8 cellular contexts compared by ENCODE assay signal in genomic region chr1:185681034-185681633, GRCh38. TPM values are rescaled to one million over a fixed set of nuclear protein-coding genes. Genes with fewer than 3 reads are reported as not detected.
A peak's percentile ranks its signal among the peaks of the same experiment; 100 is the strongest.
DNase-seq lines count a peak whose midpoint lies in the region; ATAC-seq and TF ChIP-seq lines count a peak whose summit lies in the region.

No MANE protein-coding gene starts in this region.

- DNase-seq in DMS 273 treated with DMSO at 0.1 percent for 48 hours (lab: John Stamatoyannopoulos, UW) = peak; percentile 9
- peak; percentile 45 to 54 for DNase-seq in NOMO-1 (lab: John Stamatoyannopoulos, UW; ENCODE audit: unreplicated experiment in 2 of 2)
- DNase-seq in cerebellar cortex (ENCODE audit: low spot score) = peak; percentile 55
- no peak for DNase-seq in lung (ENCODE audit: low spot score)
- DNase-seq in activated CD8-positive, alpha-beta memory T cell treated with anti-CD3 and anti-CD28 coated beads, Interleukin-2, amount 50 U/mL, for 48 hours = no peak
- DNase-seq in stimulated activated CD4-positive, alpha-beta T cell treated with anti-CD3 and anti-CD28 coated beads, Interleukin-4, amount 100 ng/mL, for 1 hour = no peak

- TF ChIP-seq EP300 in Ishikawa (IDR thresholded peaks at IDR 0.05; ENCODE audit: borderline replicate concordance) = no peak

- H3K4me1 ChIP-seq in lung (ENCODE audit: control insufficient read depth in 2 of 2, insufficient read depth in 2 of 2, low read length in 2 of 2) = peaks cover 0 to 6% of the 10 kb centered on the region in 2 donors

- no peak overlapping the region for H3K4me3 ChIP-seq in lung

- no peaks in the 10 kb centered on the region for H3K9me3 ChIP-seq in lung (ENCODE audit: control insufficient read depth in 2 of 2, insufficient read depth in 1 of 2, low read length in 1 of 2)

- no peaks in the 10 kb centered on the region for H3K27me3 ChIP-seq in lung (ENCODE audit: control insufficient read depth, insufficient read depth)

- TF ChIP-seq CTCF in lung (IDR thresholded peaks at IDR 0.05; ENCODE audit: control extremely low read depth, extremely low read depth) = peak; percentile 42

- ATAC-seq in GM19452 (IDR thresholded peaks at IDR 0.05; ENCODE audit: unreplicated experiment) (peak; percentile 75), lung (ENCODE audit: insufficient read depth, low FRiP score) (peak; percentile 41)

- 52 to 53% methylated on average over 2 of the region's 2 CpGs for WGBS in lung, 2 donors

- TF ChIP-seq RAD21 in Ishikawa (IDR thresholded peaks at IDR 0.05; ENCODE audit: low read depth) = peak; percentile 79

- no peak overlapping the region for H3K27ac ChIP-seq in lung (ENCODE audit: low read depth in 1 of 2, low read length in 1 of 2)

- H3K36me3 ChIP-seq in lung (ENCODE audit: control insufficient read depth in 2 of 2, insufficient read depth in 2 of 2, low read length in 2 of 2) = no peaks in the 10 kb centered on the region

TF ChIP-seq in Ishikawa, 13 proteins besides CTCF, POLR2A, EP300 and RAD21:
- TF ChIP-seq REST (IDR thresholded peaks at IDR 0.05; ENCODE audit: low read depth) (no peak), MAX (IDR thresholded peaks at IDR 0.05) (no peak), USF1 (IDR thresholded peaks at IDR 0.05) (no peak), YY1 (IDR thresholded peaks at IDR 0.05; ENCODE audit: low read depth) (no peak), NFIC (IDR thresholded peaks at IDR 0.05) (no peak), TAF1 (IDR thresholded peaks at IDR 0.05; ENCODE audit: low read depth) (no peak), CREB1 (IDR thresholded peaks at IDR 0.05; ENCODE audit: low read depth) (no peak), FOXM1 (IDR thresholded peaks at IDR 0.05; ENCODE audit: borderline replicate concordance, low read depth) (no peak), EGR1 (IDR thresholded peaks at IDR 0.05) (no peak), TCF12 (IDR thresholded peaks at IDR 0.05; ENCODE audit: low read depth) (no peak)

RNA-seq across cellular contexts. Expression of gene HMCN1, which starts 53.1 kb away (rescaled TPM):
- 100 to 1,000 TPM in 1 of 2 donors, 10 to 100 TPM in 1; 26.0 to 149 TPM for total RNA-seq in lung
- polyA plus RNA-seq in lung = 1 to 10 TPM; 3.2 to 4.7 TPM

Comparison
In these comparisons a context has a peak if more than half of its experiments do, and no peak if none do; other contexts are left out.
1. DNase-seq: peak in DMS 273 treated with DMSO at 0.1 percent for 48 hours (single experiment), NOMO-1 (2 of 2) and cerebellar cortex (single experiment); none in lung (single experiment), activated CD8-positive, alpha-beta memory T cell treated with anti-CD3 and anti-CD28 coated beads, Interleukin-2, amount 50 U/mL, for 48 hours (single experiment) and stimulated activated CD4-positive, alpha-beta T cell treated with anti-CD3 and anti-CD28 coated beads, Interleukin-4, amount 100 ng/mL, for 1 hour (single experiment).